Comparison of ENCODE assay signal across 8 cellular contexts in the genomic region with DNA sequence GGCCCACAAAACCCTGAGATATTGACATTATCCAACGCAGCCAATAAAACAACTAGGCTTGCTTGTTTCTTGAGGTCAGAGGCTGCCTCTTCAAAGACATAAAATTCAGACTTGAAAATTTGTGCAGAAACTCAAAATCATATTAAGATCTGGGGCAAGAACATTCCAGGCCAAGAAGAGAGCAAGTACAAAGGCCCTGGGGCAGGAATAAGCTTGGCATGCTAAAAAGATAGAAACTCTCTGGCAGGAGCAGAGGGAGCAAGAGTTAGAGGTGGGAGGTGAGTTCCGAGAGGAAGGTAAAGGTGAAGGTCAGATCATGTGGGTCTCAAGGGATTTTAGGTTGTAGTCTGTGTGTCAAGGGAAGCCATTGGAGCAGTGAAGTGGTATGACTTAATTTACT.
"Had no signal": no experiment of that assay in that cellular context is flagged by ENCODE, and none has a peak within 500 bp of the region (broad histone marks: within the 10 kb centered on the region; RNA-seq: fewer than 3 reads in every experiment).

No MANE protein-coding gene starts in this region.

- H3K4me3 ChIP-seq: GM23248, HAP-1 had no signal

- H3K4me1 ChIP-seq: HAP-1 had no signal

- ATAC-seq: HCT116 had no signal

- H3K9me3 ChIP-seq: HAP-1 had no signal

- H3K36me3 ChIP-seq: HAP-1 had no signal

- H3K27ac ChIP-seq: GM23248, KMS-11 had no signal

- DNase-seq: GM23248, GOT3, H7, IMR-90, KBM-7 had no signal
